24 cellular contexts compared by ENCODE assay signal in the genomic region with DNA sequence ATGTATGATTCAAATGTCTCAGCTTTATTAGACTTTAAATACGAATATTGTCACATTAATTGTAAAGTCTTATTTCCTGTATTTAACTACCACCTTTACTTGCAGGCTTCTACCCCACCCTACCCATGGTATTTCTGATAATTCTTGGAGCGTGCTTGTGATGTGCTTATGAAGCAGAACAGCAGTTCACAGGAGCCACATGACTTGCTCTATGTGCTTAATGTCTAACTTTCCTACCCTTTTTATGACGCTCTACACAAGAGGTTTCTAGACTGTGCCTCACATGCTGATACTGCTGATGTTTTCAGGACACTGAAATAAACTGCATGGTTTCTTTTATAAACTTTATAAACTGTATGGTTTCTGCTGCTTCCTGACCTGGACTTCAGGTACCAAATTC.
"Had no signal": no experiment of that assay in that cellular context is flagged by ENCODE, and none has a peak within 500 bp of the region (broad histone marks: within the 10 kb centered on the region; RNA-seq: fewer than 3 reads in every experiment).

No MANE protein-coding gene starts in this region.

- H3K9me3 Mint-ChIP-seq: memory B cell; natural killer cell treated with Interleukin-12 subunit alpha and Interleukin-12 subunit beta and Interleukin-15 and Interleukin-18, amount 100 ng/mL, for 72 hours; stimulated activated effector memory CD8-positive, alpha-beta T cell treated with anti-CD3 and anti-CD28 coated beads, Interleukin-12 subunit alpha, Interleukin-12 subunit beta, amount 100 ng/mL, for 72 hours; type B pancreatic cell had no signal

- H3K4me3 ChIP-seq: coronary artery, heart left ventricle, left ventricle myocardium inferior, lower lobe of right lung, pancreas, right lobe of liver, suprapubic skin, thyroid gland, uterus had no signal

- H3K36me3 ChIP-seq: heart left ventricle, left ventricle myocardium inferior, lower lobe of right lung, pancreas, right lobe of liver, suprapubic skin, thyroid gland, uterus had no signal

- H3K27ac ChIP-seq: coronary artery, heart left ventricle, left ventricle myocardium inferior, lower lobe of right lung, pancreas, right lobe of liver, suprapubic skin, thyroid gland, uterus had no signal

- H3K27ac Mint-ChIP-seq: endodermal cell; memory B cell; natural killer cell treated with Interleukin-12 subunit alpha and Interleukin-12 subunit beta and Interleukin-15 and Interleukin-18, amount 100 ng/mL, for 72 hours; progenitor cell of endocrine pancreas; stimulated activated effector memory CD8-positive, alpha-beta T cell treated with anti-CD3 and anti-CD28 coated beads, Interleukin-12 subunit alpha, Interleukin-12 subunit beta, amount 100 ng/mL, for 72 hours; type B pancreatic cell had no signal

- ATAC-seq: heart left ventricle; lower lobe of right lung; natural killer cell treated with Interleukin-12 subunit alpha and Interleukin-12 subunit beta and Interleukin-15 and Interleukin-18, amount 100 ng/mL, for 72 hours; pancreas; right lobe of liver; stimulated activated effector memory CD8-positive, alpha-beta T cell treated with anti-CD3 and anti-CD28 coated beads, Interleukin-12 subunit alpha, Interleukin-12 subunit beta, amount 100 ng/mL, for 72 hours; stimulated activated naive CD8-positive, alpha-beta T cell treated with anti-CD3 and anti-CD28 coated beads, Interleukin-15, Interleukin-2, amounts not matched to agents 100 U/mL and 50 U/mL, for 24 hours had no signal

- H3K4me1 Mint-ChIP-seq: memory B cell; stimulated activated effector memory CD8-positive, alpha-beta T cell treated with anti-CD3 and anti-CD28 coated beads, Interleukin-12 subunit alpha, Interleukin-12 subunit beta, amount 100 ng/mL, for 72 hours had no signal

- H3K36me3 Mint-ChIP-seq: memory B cell; natural killer cell treated with Interleukin-12 subunit alpha and Interleukin-12 subunit beta and Interleukin-15 and Interleukin-18, amount 100 ng/mL, for 72 hours; stimulated activated effector memory CD8-positive, alpha-beta T cell treated with anti-CD3 and anti-CD28 coated beads, Interleukin-12 subunit alpha, Interleukin-12 subunit beta, amount 100 ng/mL, for 72 hours; type B pancreatic cell had no signal

- H3K4me1 ChIP-seq: lower lobe of right lung, pancreas, right lobe of liver, suprapubic skin, uterus had no signal

- H3K27me3 ChIP-seq: heart left ventricle, pancreas, right lobe of liver, suprapubic skin, thyroid gland, uterus had no signal

- H3K4me3 Mint-ChIP-seq: endodermal cell; memory B cell; natural killer cell treated with Interleukin-12 subunit alpha and Interleukin-12 subunit beta and Interleukin-15 and Interleukin-18, amount 100 ng/mL, for 72 hours; stimulated activated effector memory CD8-positive, alpha-beta T cell treated with anti-CD3 and anti-CD28 coated beads, Interleukin-12 subunit alpha, Interleukin-12 subunit beta, amount 100 ng/mL, for 72 hours; type B pancreatic cell had no signal

- H3K9me3 ChIP-seq: heart left ventricle, left ventricle myocardium inferior, lower lobe of right lung, pancreas, right lobe of liver, suprapubic skin, thyroid gland, uterus had no signal

- DNase-seq: effector CD4-positive, alpha-beta T cell; endodermal cell; foreskin melanocyte; heart left ventricle; hippocampal formation; kidney glomerular epithelial cell; left ventricle myocardium inferior; lower lobe of right lung; midbrain; occipital lobe; pancreas; right lobe of liver; stimulated activated CD4-positive, alpha-beta T cell treated with anti-CD3 and anti-CD28 coated beads, Interleukin-4, amount 100 ng/mL, for 1 hour; stimulated activated CD8-positive, alpha-beta memory T cell treated with anti-CD3 and anti-CD28 coated beads, Interleukin-4, amount 100 ng/mL, for 48 hours; stimulated activated naive CD8-positive, alpha-beta T cell treated with anti-CD3 and anti-CD28 coated beads, Interleukin-15, Interleukin-2, amounts not matched to agents 100 U/mL and 50 U/mL, for 24 hours; thyroid gland; uterus had no signal

- H3K27me3 Mint-ChIP-seq: natural killer cell treated with Interleukin-12 subunit alpha and Interleukin-12 subunit beta and Interleukin-15 and Interleukin-18, amount 100 ng/mL, for 72 hours; progenitor cell of endocrine pancreas; type B pancreatic cell had no signal
